ENCODE assay signal across 9 cellular contexts in the genomic region with DNA sequence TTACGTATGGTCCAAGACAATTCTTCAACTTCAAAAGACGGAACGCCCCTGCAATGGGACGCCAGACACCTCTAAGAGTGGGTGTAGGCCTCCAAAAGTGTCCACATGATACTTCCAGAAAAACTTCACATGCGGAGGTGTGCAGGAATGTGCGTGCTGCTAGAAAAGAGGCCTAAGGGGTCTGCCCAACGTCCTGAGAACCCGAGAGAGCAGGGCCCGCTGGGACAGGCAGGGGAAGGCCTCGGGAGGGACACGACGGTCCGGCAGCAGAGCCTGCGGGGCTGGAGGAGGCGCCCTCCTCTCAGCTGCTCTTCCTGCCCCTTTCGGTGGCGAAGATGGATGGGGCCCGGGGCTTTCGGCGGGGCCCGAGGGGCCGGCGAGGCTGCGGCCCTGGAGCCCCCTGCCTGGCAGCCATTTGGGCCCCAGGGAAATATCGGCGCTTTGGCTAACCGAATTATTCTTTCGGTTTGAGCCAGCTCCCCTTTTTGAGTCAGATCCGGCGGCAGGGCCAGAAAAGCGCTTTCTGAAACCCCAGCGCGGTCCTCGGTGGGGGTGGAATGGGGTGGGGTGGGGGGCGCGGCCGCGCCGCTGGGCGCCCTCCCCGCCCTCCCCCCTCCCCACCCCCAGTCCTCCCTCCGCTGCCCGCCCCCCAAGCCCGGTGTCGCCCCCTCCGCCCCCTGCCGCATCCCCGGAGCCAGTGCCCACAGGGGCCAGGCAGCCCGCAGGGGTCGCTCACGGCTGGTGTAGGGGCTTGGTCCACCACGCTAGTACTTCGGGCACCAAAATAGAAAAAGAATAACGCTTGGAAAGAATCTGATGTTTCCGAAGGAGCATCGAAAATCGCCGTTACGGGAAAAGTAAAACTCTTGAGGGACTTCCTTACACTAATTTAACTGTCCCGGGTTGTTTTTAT. TPM values are rescaled to one million over a fixed set of nuclear protein-coding genes. Genes with fewer than 3 reads are reported as not detected.
A peak's percentile ranks its signal among the peaks of the same experiment; 100 is the strongest.
DNase-seq lines count a peak whose midpoint lies in the region; ATAC-seq, FAIRE-seq and TF ChIP-seq lines count a peak whose summit lies in the region.
"Had no signal": no experiment of that assay in that cellular context is flagged by ENCODE, and none has a peak within 500 bp of the region (broad histone marks: within the 10 kb centered on the region; RNA-seq: fewer than 3 reads in every experiment).

No MANE protein-coding gene starts in this region.

- peak overlapping the region; percentile 83 for H3K9ac ChIP-seq in GM12878 (ENCODE audit: control insufficient read depth, insufficient read depth, low read length)

- peak overlapping the region; percentile 98 for H3K4me2 ChIP-seq in GM12878 (ENCODE audit: control insufficient read depth, insufficient read depth)

- no peak for FAIRE-seq in GM12878 (lab: Jason Lieb, UNC)
- FAIRE-seq: A204.1 had no signal

- H3K9me3 Mint-ChIP-seq in T-cell = no peaks in the 10 kb centered on the region

- peak; percentile 65 to 70 for TF ChIP-seq EP300 in GM12878 (IDR thresholded peaks at IDR 0.05; ENCODE audit: borderline replicate concordance in 1 of 2, control insufficient read depth in 1 of 2, low read depth in 2 of 2, low read length in 2 of 2)

- TF ChIP-seq POLR2A in GM12878 (IDR thresholded peaks at IDR 0.05; ENCODE audit: low read depth, low read length) = peak; percentile 73

- intact Hi-C loops in GM12878 (cut with micrococcal nuclease; ENCODE audit: unreplicated experiment) = loop anchor here (2.0 to 5.0 kb wide), 2 partner anchors 41 to 380 kb away; a partner anchor contains a TSS

- H3K36me3 ChIP-seq in GM12878 (ENCODE audit: control insufficient read depth in 2 of 2, insufficient read depth in 2 of 2, low read length in 1 of 2) (no peaks in the 10 kb centered on the region), lung (ENCODE audit: control insufficient read depth in 2 of 2, insufficient read depth in 2 of 2, low read length in 2 of 2) (no peaks in the 10 kb centered on the region)

- peak in 2 of 3 experiments; percentile 28 to 32; a peak in 3 of 6 replicates for TF ChIP-seq CTCF in GM12878 (IDR thresholded peaks at IDR 0.05 in 2 of 3, conservative IDR thresholded peaks at IDR 0.05 in 1 of 3; ENCODE audit: control insufficient read depth in 2 of 3, extremely low read depth in 1 of 3, insufficient read depth in 1 of 3, low read depth in 3 of 3, low read length in 3 of 3)
- no peak for TF ChIP-seq CTCF in lung (IDR thresholded peaks at IDR 0.05; ENCODE audit: control extremely low read depth, extremely low read depth)

- H4K20me1 ChIP-seq in GM12878 (ENCODE audit: control insufficient read depth, insufficient read depth) = no peaks in the 10 kb centered on the region

- RAD21 ChIA-PET in GM12878 (lab: Charles Lee; ENCODE audit: unreplicated experiment) = interaction anchor here (0.6 to 7.4 kb wide), 17 partner anchors 8 to 379 kb away, joined by 3 to 60 read pairs (median 4); a partner anchor contains a TSS

- in situ Hi-C loops in GM12878 (cut with MboI) = no loop called here

- H3K27me3 Mint-ChIP-seq in T-cell = no peaks in the 10 kb centered on the region

- SMC1A ChIA-PET in GM12878 (lab: Charles Lee; ENCODE audit: uncharacterized antibody, unreplicated experiment) = interaction anchor here (0.7 to 4.1 kb wide), 10 partner anchors 9 to 120 kb away, joined by 3 to 48 read pairs (median 4); a partner anchor contains a TSS

- H3K27me3 ChIP-seq in GM12878 (replicated peaks in 1 of 2; ENCODE audit: control insufficient read depth in 2 of 2, insufficient read depth in 2 of 2, low read length in 1 of 2) (no peaks in the 10 kb centered on the region), lung (ENCODE audit: control insufficient read depth, insufficient read depth) (no peaks in the 10 kb centered on the region)

- peaks cover 86% of the 10 kb centered on the region for H3K4me1 ChIP-seq in GM12878 (ENCODE audit: control insufficient read depth, insufficient read depth, low read length)
- H3K4me1 ChIP-seq in lung (ENCODE audit: control insufficient read depth in 2 of 2, insufficient read depth in 2 of 2, low read length in 2 of 2) = peaks cover 5 to 19% of the 10 kb centered on the region in 2 donors

- no peaks in the 10 kb centered on the region for H3K9me3 ChIP-seq in GM12878 (replicated peaks; ENCODE audit: control insufficient read depth, insufficient read depth, low read length)
- H3K9me3 ChIP-seq in lung (ENCODE audit: control insufficient read depth in 2 of 2, insufficient read depth in 1 of 2, low read length in 1 of 2) = no peaks in the 10 kb centered on the region

- peak; percentile 25 for DNase-seq in NK-92 treated with Interleukin-12 subunit alpha and Interleukin-12 subunit beta, amount 100 ng/mL, for 24 hours (lab: John Stamatoyannopoulos, UW)
- no peak for DNase-seq in NK-92 (lab: John Stamatoyannopoulos, UW; ENCODE audit: unreplicated experiment)
- DNase-seq in T-cell = peak in 20 of 34 experiments; percentile 25 to 57 (median 37)
- no peak for DNase-seq in GM12878 (ENCODE audit: low read depth, low spot score)
- DNase-seq in lung (ENCODE audit: low spot score) = no peak
- DNase-seq in stimulated activated CD8-positive, alpha-beta memory T cell treated with anti-CD3 and anti-CD28 coated beads, Interleukin-7, amount 100 ng/mL, for 4 hours (ENCODE audit: low read depth in 2 of 2) = peak; percentile 24 to 50
- DNase-seq in COLO829 (ENCODE audit: low spot score) = no peak

- POLR2A ChIA-PET in T-cell (lab: Charles Lee) (interaction anchor here (0.6 to 2.9 kb wide), 6 partner anchors 11 to 315 kb away, joined by 3 to 15 read pairs (median 4); a partner anchor contains a TSS), GM12878 (lab: Charles Lee) (interaction anchor here (0.5 to 7.9 kb wide), 14 partner anchors 12 to 370 kb away, joined by 3 to 106 read pairs (median 3); a partner anchor contains a TSS)

- 5% methylated on average over 43 of the region's 60 CpGs for WGBS in GM12878 (ENCODE audit: insufficient coverage, insufficient replicate concordance, low lambda C conversion rate, missing lambda C conversion rate)
- WGBS in lung, 2 donors = 8 to 11% methylated on average over 50 to 60 of the region's 60 CpGs

- H3K27ac Mint-ChIP-seq in T-cell = peak overlapping the region; percentile 83 to 87

- H3K36me3 Mint-ChIP-seq in T-cell = no peaks in the 10 kb centered on the region

- BruUV-seq in GM12878 (replicated peaks; lab: Mats Ljungman, UMichigan) = TSS peak; percentile 55

- peak overlapping the region; percentile 76 to 78 (median 78) for H3K4me3 Mint-ChIP-seq in T-cell

- H3K27ac ChIP-seq in GM12878 (ENCODE audit: control insufficient read depth, insufficient read depth) (peak overlapping the region; percentile 97), lung (ENCODE audit: low read depth in 1 of 2, low read length in 1 of 2) (peak overlapping the region; percentile 45 to 84)

- peaks cover 3% of the 10 kb centered on the region for H3K79me2 ChIP-seq in GM12878 (ENCODE audit: control insufficient read depth, insufficient read depth, low read length)

- ATAC-seq in T-cell (replicated peaks in 1 of 4) (peak; percentile 19 to 35 (median 28)), GM12878 (peak; percentile 67), lung (ENCODE audit: insufficient read depth, low FRiP score) (no peak), HG03457 (IDR thresholded peaks at IDR 0.05; ENCODE audit: unreplicated experiment) (no peak)

- peaks cover 52 to 78% (median 61%) of the 10 kb centered on the region in 3 donors for H3K4me1 Mint-ChIP-seq in T-cell

- peak overlapping the region; percentile 70 for H2AFZ ChIP-seq in GM12878 (ENCODE audit: control insufficient read depth, low read depth, low read length)

- H3K4me3 ChIP-seq in GM12878 = peak overlapping the region; percentile 39
- H3K4me3 ChIP-seq in lung = no peak overlapping the region

- TF ChIP-seq RAD21 in GM12878 (IDR thresholded peaks at IDR 0.05; ENCODE audit: insufficient read depth, low read depth, low read length) = peak; percentile 34; the same call in 1 of the 2 replicates

- CTCF ChIA-PET in T-cell (lab: Charles Lee) = interaction anchor here (0.6 to 2.5 kb wide), 14 partner anchors 8 to 1171 kb away, joined by 3 to 15 read pairs (median 4); no protein-coding TSS in a partner anchor
- CTCF ChIA-PET in GM12878 (lab: Yijun Ruan, JAX) = interaction anchor here (0.7 to 3.5 kb wide), 17 partner anchors 9 to 322 kb away, joined by 3 to 30 read pairs (median 6); a partner anchor contains a TSS

RNA-seq across cellular contexts. Expression of a gene that starts 9.2 kb away (rescaled TPM):
- total RNA-seq in T-cell (100 to 1,000 TPM; 105 to 140 (median 116) TPM), GM12878 (2014; rRNA removed) (46.2 and 46.8 TPM in 2 replicates), GM12878 (2014; rRNA removed; fragmentation: Illumina TruSeq; extraction: Trizol) (22.2 and 25.3 TPM in 2 replicates), GM12878 (2021) (82.7 and 87.9 TPM in 2 replicates), lung (10 to 100 TPM; 12.5 to 33.5 TPM)
- 85.2 and 91.3 TPM in 2 replicates for total RNA-seq in GM12878 (2013; cell fraction: nucleolus; rRNA removed)
- 16.0 TPM for polyA plus RNA-seq in GM12878 (2011; ENCODE audit: low read depth)
- polyA plus RNA-seq in GM12878 (2011; rRNA removed) (13.3 and 28.5 TPM in 2 replicates), GM12878 (2014; fragmentation: Illumina TruSeq; extraction: Trizol) (3.1 and 18.1 TPM in 2 replicates), GM12878 (2014; fragmentation: Nextera tagmentation; extraction: Ambion mirVana) (1 to 10 TPM in 1 of 2 experiments, under 1 TPM in 1; 0.76 to 3.8 TPM), GM12878 (2014; rRNA removed) (79.3 and 83.3 TPM in 2 replicates), GM12878 (2016; fragmentation: Nextera tagmentation; extraction: Ambion mirVana) (10 to 100 TPM; 76.2 to 87.1 TPM), lung (10 to 100 TPM; 23.2 to 61.9 TPM)
- polyA plus RNA-seq in GM12878 (2011; cell fraction: cytosol; rRNA removed) = 39.3 and 54.4 TPM in 2 replicates
- polyA plus RNA-seq in GM12878 (2011; cell fraction: nucleus; rRNA removed) = 160 and 161 TPM in 2 replicates
- 47.3 and 50.2 TPM in 2 replicates for polyA plus RNA-seq in GM12878 (2012)
- 12.7 and 34.9 TPM in 2 replicates for polyA minus RNA-seq in GM12878 (2011; rRNA and poly(A)+ RNA removed)
- 26.1 and 28.5 TPM in 2 replicates for polyA minus RNA-seq in GM12878 (2011; cell fraction: cytosol; rRNA and poly(A)+ RNA removed)
- polyA minus RNA-seq in GM12878 (2011; cell fraction: nucleus; rRNA and poly(A)+ RNA removed) = 22.6 and 34.3 TPM in 2 replicates

RNA-seq across cellular contexts. Expression of a gene that starts 22.2 kb away (rescaled TPM):
- total RNA-seq in T-cell (under 1 TPM in 1 of 5 donors, not detected in 4; 0.23 TPM), GM12878 (2014; rRNA removed) (0.85 and 0.98 TPM in 2 replicates), GM12878 (2014; rRNA removed; fragmentation: Illumina TruSeq; extraction: Trizol) (0.09 and 0.31 TPM in 2 replicates), GM12878 (2021) (0.44 and 0.72 TPM in 2 replicates), lung (1 to 10 TPM in 1 of 2 donors, under 1 TPM in 1; 0.31 to 1.1 TPM)
- total RNA-seq in GM12878 (2013; cell fraction: nucleolus; rRNA removed) = 2.2 and 2.9 TPM in 2 replicates
- polyA plus RNA-seq in GM12878 (2011; ENCODE audit: low read depth) = 0.16 TPM
- polyA plus RNA-seq in GM12878 (2011; rRNA removed) (4.4 and 6.3 TPM in 2 replicates), GM12878 (2014; fragmentation: Illumina TruSeq; extraction: Trizol) (0.10 TPM in 1 of 2 replicates, not detected in the other), GM12878 (2014; fragmentation: Nextera tagmentation; extraction: Ambion mirVana) (under 1 TPM; 0.03 to 0.07 TPM), GM12878 (2014; rRNA removed) (0.39 and 0.51 TPM in 2 replicates), GM12878 (2016; fragmentation: Nextera tagmentation; extraction: Ambion mirVana) (under 1 TPM; 0.55 to 0.79 TPM), lung (1 to 10 TPM in 1 of 2 donors, under 1 TPM in 1; 0.24 to 2.1 TPM)
- 6.6 and 7.9 TPM in 2 replicates for polyA plus RNA-seq in GM12878 (2011; cell fraction: cytosol; rRNA removed)
- polyA plus RNA-seq in GM12878 (2011; cell fraction: nucleus; rRNA removed) = 7.3 and 12.0 TPM in 2 replicates
- 0.42 and 0.72 TPM in 2 replicates for polyA plus RNA-seq in GM12878 (2012)
- 1.9 and 2.2 TPM in 2 replicates for polyA minus RNA-seq in GM12878 (2011; rRNA and poly(A)+ RNA removed)
- polyA minus RNA-seq in GM12878 (2011; cell fraction: cytosol; rRNA and poly(A)+ RNA removed) = 0.52 and 1.2 TPM in 2 replicates
- 0.96 and 1.3 TPM in 2 replicates for polyA minus RNA-seq in GM12878 (2011; cell fraction: nucleus; rRNA and poly(A)+ RNA removed)

Comparison
In these comparisons a context has a peak if more than half of its experiments do, and no peak if none do; other contexts are left out.
1. DNase-seq: peak in NK-92 treated with Interleukin-12 subunit alpha and Interleukin-12 subunit beta, amount 100 ng/mL, for 24 hours (single experiment), T-cell (20 of 34) and stimulated activated CD8-positive, alpha-beta memory T cell treated with anti-CD3 and anti-CD28 coated beads, Interleukin-7, amount 100 ng/mL, for 4 hours (2 of 2); none in NK-92 (single experiment), GM12878 (single experiment), lung (single experiment) and COLO829 (single experiment).
2. ATAC-seq: peak in T-cell (4 of 4) and GM12878 (single experiment); none in lung (single experiment) and HG03457 (single experiment).